Comparison of ENCODE assay signal across 14 cellular contexts in the genomic region with DNA sequence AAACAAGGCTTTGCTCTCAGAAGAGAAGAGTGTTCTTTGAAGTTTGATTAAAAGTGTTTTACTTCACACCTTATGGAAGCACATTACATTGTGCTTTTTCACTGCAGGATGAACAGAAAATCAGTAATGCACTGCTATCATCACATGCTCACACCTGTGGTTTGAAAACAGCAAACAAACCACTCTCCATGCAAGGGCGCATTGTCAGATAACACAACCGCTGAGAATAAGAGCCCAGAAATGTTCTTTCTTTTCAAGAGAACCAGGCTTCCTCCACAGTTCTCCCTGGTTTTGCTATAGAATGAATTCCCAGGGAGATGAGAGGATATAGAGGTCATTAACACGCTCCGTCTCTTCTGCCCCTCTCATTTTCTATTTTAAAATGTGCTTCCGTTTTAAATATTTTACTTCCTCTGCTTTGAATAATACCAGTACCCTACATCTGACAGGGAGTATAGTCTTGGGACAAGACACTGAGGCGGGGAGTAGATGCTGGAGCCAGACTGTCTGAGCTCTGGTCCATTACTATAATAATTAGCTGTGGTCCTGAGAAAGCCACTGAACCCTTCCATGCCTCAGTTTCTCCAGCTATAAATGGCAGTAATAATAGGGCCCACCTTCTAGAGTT.
DNase-seq lines count a peak whose midpoint lies in the region; ATAC-seq, FAIRE-seq and TF ChIP-seq lines count a peak whose summit lies in the region.
"Had no signal": no experiment of that assay in that cellular context is flagged by ENCODE, and none has a peak within 500 bp of the region (broad histone marks: within the 10 kb centered on the region; RNA-seq: fewer than 3 reads in every experiment).

No MANE protein-coding gene starts in this region.

- H3K27ac ChIP-seq in OCI-LY1 (ENCODE audit: low read depth, low read length, poor library complexity, severe bottlenecking) = peak overlapping the region; percentile 53
- no peak overlapping the region for H3K27ac ChIP-seq in endothelial cell of umbilical vein (ENCODE audit: insufficient read depth, low read depth, low read length)
- H3K27ac ChIP-seq in psoas muscle = no peak overlapping the region
- H3K27ac ChIP-seq: GM23248, neutrophil, PC-9 had no signal

- H4K20me1 ChIP-seq in OCI-LY1 (ENCODE audit: insufficient read depth, low read length) (no peaks in the 10 kb centered on the region), endothelial cell of umbilical vein (replicated peaks; ENCODE audit: control insufficient read depth, extremely low read depth, insufficient read depth, low read length) (no peaks in the 10 kb centered on the region)

- POLR2A ChIA-PET in endothelial cell of umbilical vein (lab: Charles Lee) = no interaction called here

- 61 to 77% (median 69%) methylated on average over 6 of the region's 6 CpGs for WGBS in psoas muscle, 3 donors

- H2AFZ ChIP-seq in OCI-LY1 (ENCODE audit: low read length) (no peak overlapping the region), endothelial cell of umbilical vein (ENCODE audit: low read depth, low read length) (no peak overlapping the region)
- H2AFZ ChIP-seq: GM23248, PC-9 had no signal

- H3K27me3 Mint-ChIP-seq in stimulated activated naive CD8-positive, alpha-beta T cell treated with anti-CD3 and anti-CD28 coated beads, Interleukin-15, Interleukin-2, amounts not matched to agents 100 ng/mL and 50 ng/mL, for 24 hours = no peaks in the 10 kb centered on the region

- CTCF ChIA-PET in endothelial cell of umbilical vein (lab: Charles Lee) = interaction anchor here (1.1 to 1.2 kb wide), 2 partner anchors 8 to 32 kb away, joined by 3 read pairs; no protein-coding TSS in a partner anchor

- H3K9me2 ChIP-seq in OCI-LY1 (ENCODE audit: low read depth, low read length) = no peaks in the 10 kb centered on the region

- TF ChIP-seq POLR2A in endothelial cell of umbilical vein (IDR thresholded peaks at IDR 0.05; ENCODE audit: low read depth, low read length) = no peak

- TF ChIP-seq CTCF in OCI-LY1 (IDR thresholded peaks at IDR 0.05; ENCODE audit: low read length) (no peak), endothelial cell of umbilical vein (IDR thresholded peaks at IDR 0.05; ENCODE audit: extremely low read depth in 1 of 2, insufficient read depth in 1 of 2, low read depth in 1 of 2, low read length in 2 of 2) (no peak), psoas muscle (IDR thresholded peaks at IDR 0.05) (no peak)

- H3K4me1 Mint-ChIP-seq in stimulated activated naive CD8-positive, alpha-beta T cell treated with anti-CD3 and anti-CD28 coated beads, Interleukin-15, Interleukin-2, amounts not matched to agents 100 ng/mL and 50 ng/mL, for 24 hours (ENCODE audit: low read depth) = peaks cover 41% of the 10 kb centered on the region

- dilution Hi-C loops in endothelial cell of umbilical vein (cut with MboI; ENCODE audit: extremely low pct_ligation_motif_present, low sequenced_read_pairs) = no loop called here

- H3K79me2 ChIP-seq in OCI-LY1 (ENCODE audit: insufficient read depth, low read length) (no peaks in the 10 kb centered on the region), endothelial cell of umbilical vein (ENCODE audit: control insufficient read depth, insufficient read depth, low read length) (no peaks in the 10 kb centered on the region)

- no peaks in the 10 kb centered on the region for H3F3A ChIP-seq in OCI-LY1 (ENCODE audit: insufficient read depth, low read length)

- no TSS peak for BruUV-seq in endothelial cell of umbilical vein (replicated peaks; lab: Mats Ljungman, UMichigan)

- H3K4me3 Mint-ChIP-seq in stimulated activated naive CD8-positive, alpha-beta T cell treated with anti-CD3 and anti-CD28 coated beads, Interleukin-15, Interleukin-2, amounts not matched to agents 100 ng/mL and 50 ng/mL, for 24 hours = no peak overlapping the region

- no peaks in the 10 kb centered on the region for H3K9me1 ChIP-seq in endothelial cell of umbilical vein (replicated peaks; ENCODE audit: control insufficient read depth, extremely low read depth, insufficient read depth, low read length)

- peak; percentile 72 for FAIRE-seq in endothelial cell of umbilical vein (lab: Jason Lieb, UNC)

- no peaks in the 10 kb centered on the region for H3K9me3 Mint-ChIP-seq in stimulated activated naive CD8-positive, alpha-beta T cell treated with anti-CD3 and anti-CD28 coated beads, Interleukin-15, Interleukin-2, amounts not matched to agents 100 ng/mL and 50 ng/mL, for 24 hours

- ATAC-seq in stimulated activated naive CD8-positive, alpha-beta T cell treated with anti-CD3 and anti-CD28 coated beads, Interleukin-15, Interleukin-2, amounts not matched to agents 100 U/mL and 50 U/mL, for 24 hours = no peak
- no peak for ATAC-seq in psoas muscle

- H3K9me3 ChIP-seq in OCI-LY1 (ENCODE audit: low read length) (no peaks in the 10 kb centered on the region), endothelial cell of umbilical vein (replicated peaks; ENCODE audit: control insufficient read depth, insufficient read depth, low read length) (no peaks in the 10 kb centered on the region), psoas muscle (no peaks in the 10 kb centered on the region)
- H3K9me3 ChIP-seq: BE2C, neutrophil had no signal

- H3K9ac ChIP-seq in OCI-LY1 (ENCODE audit: low read length) (no peak overlapping the region), endothelial cell of umbilical vein (replicated peaks; ENCODE audit: extremely low read depth, insufficient read depth, low read length) (no peak overlapping the region)
- H3K9ac ChIP-seq: GM23248 had no signal

- intact Hi-C loops in endothelial cell of umbilical vein (cut with micrococcal nuclease) = no loop called here
- intact Hi-C loops in psoas muscle (cut with DNase I) = no loop called here

- peak overlapping the region; percentile 56 for H3K27ac Mint-ChIP-seq in stimulated activated naive CD8-positive, alpha-beta T cell treated with anti-CD3 and anti-CD28 coated beads, Interleukin-15, Interleukin-2, amounts not matched to agents 100 ng/mL and 50 ng/mL, for 24 hours

- H3K27me3 ChIP-seq in OCI-LY1 (ENCODE audit: insufficient read depth, low read length) (no peaks in the 10 kb centered on the region), endothelial cell of umbilical vein (ENCODE audit: control insufficient read depth in 2 of 2, insufficient read depth in 2 of 2, low read length in 2 of 2) (no peaks in the 10 kb centered on the region), psoas muscle (ENCODE audit: insufficient read depth in 3 of 3, low read length in 2 of 3) (no peaks in the 10 kb centered on the region)
- H3K27me3 ChIP-seq: BE2C had no signal

- DNase-seq in stimulated activated naive CD8-positive, alpha-beta T cell treated with anti-CD3 and anti-CD28 coated beads, Interleukin-15, Interleukin-2, amounts not matched to agents 100 U/mL and 50 U/mL, for 24 hours = no peak
- DNase-seq in endothelial cell of umbilical vein (ENCODE audit: low read depth, low spot score) (peak; percentile 11), NCI-H1417 (lab: John Stamatoyannopoulos, UW) (no peak), SKM-1 (lab: John Stamatoyannopoulos, UW; ENCODE audit: unreplicated experiment) (no peak), psoas muscle (no peak), EL (no peak)
- DNase-seq: BE2C, cerebellar nuclear complex, GM23248, NCI-H187 treated with DMSO at 0.1 percent for 48 hours, PC-9 had no signal

- H3K4me1 ChIP-seq in OCI-LY1 (ENCODE audit: insufficient read depth, low read length, severe bottlenecking) (peaks cover 20% of the 10 kb centered on the region), endothelial cell of umbilical vein (ENCODE audit: control insufficient read depth, extremely low read depth, insufficient read depth, low read length) (peaks cover 6% of the 10 kb centered on the region), psoas muscle (no peaks in the 10 kb centered on the region)
- H3K4me1 ChIP-seq: BE2C had no signal

- H3K4me2 ChIP-seq in OCI-LY1 (ENCODE audit: low read length) (peak overlapping the region; percentile 5; the same call in 1 of the 2 replicates), endothelial cell of umbilical vein (ENCODE audit: insufficient read depth, low read length) (no peak overlapping the region)
- H3K4me2 ChIP-seq: PC-9 had no signal

- H3K36me3 ChIP-seq in OCI-LY1 (ENCODE audit: insufficient read depth, low read length) (no peaks in the 10 kb centered on the region), endothelial cell of umbilical vein (ENCODE audit: control insufficient read depth in 2 of 2, extremely low read depth in 1 of 2, insufficient read depth in 2 of 2, low read length in 2 of 2) (no peaks in the 10 kb centered on the region), psoas muscle (ENCODE audit: insufficient read depth in 1 of 2, low read depth in 1 of 2) (no peaks in the 10 kb centered on the region)
- H3K36me3 ChIP-seq: BE2C, neutrophil had no signal

- no peaks in the 10 kb centered on the region for H3K36me3 Mint-ChIP-seq in stimulated activated naive CD8-positive, alpha-beta T cell treated with anti-CD3 and anti-CD28 coated beads, Interleukin-15, Interleukin-2, amounts not matched to agents 100 ng/mL and 50 ng/mL, for 24 hours (ENCODE audit: low read depth)

- H3K4me3 ChIP-seq in OCI-LY1 (ENCODE audit: low read depth, low read length, poor library complexity, severe bottlenecking) (no peak overlapping the region), endothelial cell of umbilical vein (replicated peaks in 1 of 3; ENCODE audit: insufficient read depth in 1 of 3, low read depth in 1 of 3, low read length in 3 of 3) (no peak overlapping the region), psoas muscle (no peak overlapping the region)
- H3K4me3 ChIP-seq: GM23248, PC-9 had no signal

TF ChIP-seq in endothelial cell of umbilical vein, 7 proteins besides CTCF, POLR2A, EP300 and RAD21:
- TF ChIP-seq POLR2AphosphoS5 (IDR thresholded peaks at IDR 0.05; ENCODE audit: insufficient read depth, low read depth, low read length) (no peak), FOS (IDR thresholded peaks at IDR 0.05; ENCODE audit: borderline replicate concordance, insufficient read depth, low read length) (no peak), JUN (IDR thresholded peaks at IDR 0.05; ENCODE audit: borderline replicate concordance, insufficient read depth, insufficient read length, low read depth) (no peak), MYC (IDR thresholded peaks at IDR 0.05; ENCODE audit: low read depth, low read length) (no peak), GATA2 (IDR thresholded peaks at IDR 0.05; ENCODE audit: insufficient read depth, insufficient read length, low read depth, low read length) (no peak), EZH2 (IDR thresholded peaks at IDR 0.05; ENCODE audit: borderline replicate concordance, low read depth, low read length, severe bottlenecking) (no peak)
- TF ChIP-seq, protein P1, sequence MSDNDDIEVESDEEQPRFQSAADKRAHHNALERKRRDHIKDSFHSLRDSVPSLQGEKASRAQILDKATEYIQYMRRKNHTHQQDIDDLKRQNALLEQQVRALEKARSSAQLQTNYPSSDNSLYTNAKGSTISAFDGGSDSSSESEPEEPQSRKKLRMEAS (IDR thresholded peaks at IDR 0.05; ENCODE audit: insufficient read depth, insufficient read length) = no peak
